Comparison of ENCODE assay signal across 15 cellular contexts in the genomic region with DNA sequence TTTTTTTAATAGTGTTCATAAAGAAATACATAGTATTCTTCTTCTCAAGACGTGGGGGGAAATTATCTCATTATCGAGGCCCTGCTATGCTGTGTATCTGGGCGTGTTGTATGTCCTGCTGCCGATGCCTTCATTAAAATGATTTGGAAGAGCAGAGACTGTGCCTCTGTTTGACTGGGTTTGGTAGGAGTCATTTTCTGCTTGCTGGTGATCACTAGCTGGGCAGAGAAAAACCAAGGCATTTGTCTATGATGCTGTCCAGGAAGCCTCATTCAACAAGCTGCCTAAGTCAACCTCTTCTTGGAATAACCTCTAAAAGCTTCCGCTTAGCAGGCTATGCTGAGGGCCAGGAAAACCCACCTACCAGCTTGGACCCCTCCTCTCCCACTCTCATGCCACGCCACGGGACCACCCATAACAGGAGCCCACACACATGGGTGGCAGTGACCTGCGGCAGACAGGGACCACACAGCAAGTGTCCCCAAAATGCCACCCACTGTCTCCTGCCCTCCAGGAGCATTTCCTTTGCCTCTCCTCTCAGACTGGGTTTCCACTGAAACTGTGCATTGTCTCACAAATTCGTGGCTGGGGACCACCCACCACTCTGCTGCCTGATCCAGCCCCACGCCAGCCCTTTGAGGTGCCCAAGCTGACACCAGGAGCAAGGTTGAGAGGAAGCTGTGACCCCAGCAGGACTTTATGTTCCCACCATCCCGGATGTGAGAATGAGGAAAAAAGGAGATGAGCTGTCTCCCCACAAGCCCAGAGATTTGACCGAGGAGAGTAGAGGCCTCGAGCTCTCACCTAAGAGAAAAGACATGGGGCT. TPM values are rescaled to one million over a fixed set of nuclear protein-coding genes. Genes with fewer than 3 reads are reported as not detected.
DNase-seq lines count a peak whose midpoint lies in the region; ATAC-seq, FAIRE-seq and TF ChIP-seq lines count a peak whose summit lies in the region.
"Had no signal": no experiment of that assay in that cellular context is flagged by ENCODE, and none has a peak within 500 bp of the region (broad histone marks: within the 10 kb centered on the region; RNA-seq: fewer than 3 reads in every experiment).

No MANE protein-coding gene starts in this region.

- ATAC-seq in natural killer cell (no peak), GM19397 (IDR thresholded peaks at IDR 0.05; ENCODE audit: unreplicated experiment) (no peak), sciatic nerve (no peak)
- ATAC-seq: lower lobe of right lung had no signal

- H3K4me3 Mint-ChIP-seq in CD4-positive, alpha-beta memory T cell, result peak overlapping the region; percentile 64 to 91 (median 78)
- peak overlapping the region; percentile 90 for H3K4me3 Mint-ChIP-seq in activated naive CD4-positive, alpha-beta T cell treated with anti-CD3 and anti-CD28 coated beads, Interleukin-2, amount 50 U/mL, for 24 hours
- H3K4me3 Mint-ChIP-seq in natural killer cell (peak overlapping the region; percentile 23), endodermal cell (no peak overlapping the region)

- peaks cover 2 to 4% of the 10 kb centered on the region in 2 donors for H3K27me3 Mint-ChIP-seq in CD4-positive, alpha-beta memory T cell
- H3K27me3 Mint-ChIP-seq in activated naive CD4-positive, alpha-beta T cell treated with anti-CD3 and anti-CD28 coated beads, Interleukin-2, amount 50 U/mL, for 24 hours, result peaks cover 2% of the 10 kb centered on the region
- H3K27me3 Mint-ChIP-seq in natural killer cell (ENCODE audit: low read depth in 2 of 2) (peaks cover 0 to 4% of the 10 kb centered on the region in 2 donors), endodermal cell (ENCODE audit: insufficient read depth) (no peaks in the 10 kb centered on the region)

- DNase-seq in CD4-positive, alpha-beta memory T cell, result peak in 2 of 5 donors; percentile 33 to 36
- no peak for DNase-seq in natural killer cell
- DNase-seq in kidney, result no peak
- no peak for DNase-seq in sciatic nerve (ENCODE audit: low spot score)
- no peak for DNase-seq in endodermal cell
- DNase-seq: C1 segment of cervical spinal cord; cerebellar nuclear complex; lower lobe of right lung; NCI-H226; stimulated activated naive CD4-positive, alpha-beta T cell treated with Interleukin-2 at 50 U/mL for 16 hours; T-helper 9 cell had no signal

- H3K4me1 ChIP-seq in CD4-positive, alpha-beta memory T cell (ENCODE audit: insufficient read depth, low read length), result peaks cover 96% of the 10 kb centered on the region
- H3K4me1 ChIP-seq in OCI-LY1 (ENCODE audit: insufficient read depth, low read length, severe bottlenecking) (peaks cover 65% of the 10 kb centered on the region), kidney (ENCODE audit: control insufficient read depth in 1 of 2, insufficient read depth in 1 of 2, low read depth in 1 of 2, low read length in 2 of 2) (peaks cover 16 to 29% of the 10 kb centered on the region in 2 donors), endodermal cell (ENCODE audit: control insufficient read depth, insufficient read depth, low read length) (peaks cover 7% of the 10 kb centered on the region)

- H3K4me3 ChIP-seq in CD4-positive, alpha-beta memory T cell (ENCODE audit: low read length in 2 of 2), result peak overlapping the region; percentile 7 to 27
- H3K4me3 ChIP-seq in OCI-LY1 (ENCODE audit: low read depth, low read length, poor library complexity, severe bottlenecking) (no peak overlapping the region), kidney (ENCODE audit: low read length in 2 of 2) (no peak overlapping the region), endodermal cell (ENCODE audit: low read length) (no peak overlapping the region)
- H3K4me3 ChIP-seq: esophagus muscularis mucosa, lower lobe of right lung had no signal

- no peaks in the 10 kb centered on the region for H3K9me2 ChIP-seq in OCI-LY1 (ENCODE audit: low read depth, low read length)

- H3K9ac ChIP-seq in OCI-LY1 (ENCODE audit: low read length) (peak overlapping the region; percentile 25; the same call in 1 of the 2 replicates), kidney (ENCODE audit: low read length in 2 of 2) (no peak overlapping the region), endodermal cell (ENCODE audit: extremely low read depth, low read length, poor library complexity, severe bottlenecking) (no peak overlapping the region)

- no peaks in the 10 kb centered on the region for H3F3A ChIP-seq in OCI-LY1 (ENCODE audit: insufficient read depth, low read length)

- peaks cover 53% of the 10 kb centered on the region for H3K36me3 ChIP-seq in CD4-positive, alpha-beta memory T cell (ENCODE audit: insufficient read depth, low read length)
- H3K36me3 ChIP-seq in OCI-LY1 (ENCODE audit: insufficient read depth, low read length) (peaks cover 52% of the 10 kb centered on the region), kidney (ENCODE audit: control insufficient read depth in 1 of 2, insufficient read depth in 2 of 2, low read length in 2 of 2) (no peaks in the 10 kb centered on the region), endodermal cell (ENCODE audit: control insufficient read depth, insufficient read depth, low read length) (no peaks in the 10 kb centered on the region)
- H3K36me3 ChIP-seq: esophagus muscularis mucosa, lower lobe of right lung had no signal

- peaks cover 0 to 6% (median 1%) of the 10 kb centered on the region in 8 donors for H3K9me3 Mint-ChIP-seq in CD4-positive, alpha-beta memory T cell
- no peaks in the 10 kb centered on the region for H3K9me3 Mint-ChIP-seq in activated naive CD4-positive, alpha-beta T cell treated with anti-CD3 and anti-CD28 coated beads, Interleukin-2, amount 50 U/mL, for 24 hours
- no peaks in the 10 kb centered on the region for H3K9me3 Mint-ChIP-seq in natural killer cell
- H3K9me3 Mint-ChIP-seq in endodermal cell, result no peaks in the 10 kb centered on the region

- peak overlapping the region; percentile 97 to 100 (median 100) for H3K27ac Mint-ChIP-seq in CD4-positive, alpha-beta memory T cell
- peak overlapping the region; percentile 99 for H3K27ac Mint-ChIP-seq in activated naive CD4-positive, alpha-beta T cell treated with anti-CD3 and anti-CD28 coated beads, Interleukin-2, amount 50 U/mL, for 24 hours
- peak overlapping the region; percentile 98 to 100 for H3K27ac Mint-ChIP-seq in natural killer cell
- no peak overlapping the region for H3K27ac Mint-ChIP-seq in endodermal cell

- H4K20me1 ChIP-seq in OCI-LY1 (ENCODE audit: insufficient read depth, low read length), result no peaks in the 10 kb centered on the region

- H3K79me2 ChIP-seq in OCI-LY1 (ENCODE audit: insufficient read depth, low read length), result no peaks in the 10 kb centered on the region

- FAIRE-seq in kidney (lab: Jason Lieb, UNC), result no peak

- H3K27ac ChIP-seq in CD4-positive, alpha-beta memory T cell (ENCODE audit: low read depth, low read length), result peak overlapping the region; percentile 97
- H3K27ac ChIP-seq in OCI-LY1 (ENCODE audit: low read depth, low read length, poor library complexity, severe bottlenecking) (peak overlapping the region; percentile 69), kidney (ENCODE audit: low read depth in 2 of 2, low read length in 2 of 2) (no peak overlapping the region), endodermal cell (ENCODE audit: low read depth, low read length) (no peak overlapping the region)
- H3K27ac ChIP-seq: esophagus muscularis mucosa, lower lobe of right lung had no signal

- POLR2A ChIA-PET in CD4-positive, alpha-beta memory T cell (lab: Charles Lee; ENCODE audit: partially characterized antibody), result interaction anchor here (0.6 to 18.6 kb wide), 28 partner anchors 14 to 909 kb away, joined by 3 to 1762 read pairs (median 4); partner anchors contain the start of genes DAD1 and RBM23

- no peaks in the 10 kb centered on the region for H3K27me3 ChIP-seq in CD4-positive, alpha-beta memory T cell (ENCODE audit: insufficient read depth, low read length)
- H3K27me3 ChIP-seq in OCI-LY1 (ENCODE audit: insufficient read depth, low read length) (no peaks in the 10 kb centered on the region), endodermal cell (ENCODE audit: control insufficient read depth, insufficient read depth, low read length, poor library complexity, severe bottlenecking) (no peaks in the 10 kb centered on the region)
- H3K27me3 ChIP-seq: esophagus muscularis mucosa had no signal

- intact Hi-C loops in CD4-positive, alpha-beta memory T cell (cut with micrococcal nuclease), result no loop called here
- intact Hi-C loops in natural killer cell (cut with micrococcal nuclease) (no loop called here), kidney (cut with DNase I) (loop anchor here (10.0 kb wide), 1 partner anchor 157 kb away; no protein-coding TSS in a partner anchor), sciatic nerve (cut with DNase I) (no loop called here)

- CTCF ChIA-PET in CD4-positive, alpha-beta memory T cell (lab: Charles Lee; ENCODE audit: partially characterized antibody), result interaction anchor here (0.7 to 6.2 kb wide), 18 partner anchors 9 to 829 kb away, joined by 3 to 81 read pairs (median 6); no protein-coding TSS in a partner anchor

- no peak overlapping the region for H3K4me2 ChIP-seq in OCI-LY1 (ENCODE audit: low read length)

- WGBS in endodermal cell (ENCODE audit: insufficient coverage in 1 of 2, insufficient read length in 1 of 2), 2 experiments, result 89 to 91% methylated on average over 10 to 13 of the region's 13 CpGs

- TF ChIP-seq CTCF in OCI-LY1 (IDR thresholded peaks at IDR 0.05; ENCODE audit: low read length) (no peak), natural killer cell (IDR thresholded peaks at IDR 0.05) (no peak), kidney (IDR thresholded peaks at IDR 0.05; ENCODE audit: borderline replicate concordance, extremely low read depth, insufficient read depth) (no peak), endodermal cell (conservative IDR thresholded peaks at IDR 0.05) (no peak)

- H2AFZ ChIP-seq in OCI-LY1 (ENCODE audit: low read length), result no peak overlapping the region

- peaks cover 57 to 78% of the 10 kb centered on the region in 2 donors for H3K36me3 Mint-ChIP-seq in CD4-positive, alpha-beta memory T cell
- peaks cover 51% of the 10 kb centered on the region for H3K36me3 Mint-ChIP-seq in activated naive CD4-positive, alpha-beta T cell treated with anti-CD3 and anti-CD28 coated beads, Interleukin-2, amount 50 U/mL, for 24 hours
- H3K36me3 Mint-ChIP-seq in natural killer cell, result peaks cover 9% of the 10 kb centered on the region
- H3K36me3 Mint-ChIP-seq in endodermal cell (ENCODE audit: low read depth), result no peaks in the 10 kb centered on the region

- H3K4me1 Mint-ChIP-seq in CD4-positive, alpha-beta memory T cell, result peaks cover 82 to 97% (median 89%) of the 10 kb centered on the region in 4 donors
- peaks cover 90% of the 10 kb centered on the region for H3K4me1 Mint-ChIP-seq in activated naive CD4-positive, alpha-beta T cell treated with anti-CD3 and anti-CD28 coated beads, Interleukin-2, amount 50 U/mL, for 24 hours
- H3K4me1 Mint-ChIP-seq in natural killer cell (peaks cover 71 to 84% of the 10 kb centered on the region in 2 donors), endodermal cell (peaks cover 21% of the 10 kb centered on the region)

- H3K9me3 ChIP-seq in CD4-positive, alpha-beta memory T cell (ENCODE audit: control insufficient read depth in 1 of 2, low read length in 2 of 2), result no peaks in the 10 kb centered on the region
- no peaks in the 10 kb centered on the region for H3K9me3 ChIP-seq in OCI-LY1 (ENCODE audit: low read length)
- no peaks in the 10 kb centered on the region for H3K9me3 ChIP-seq in kidney (ENCODE audit: control insufficient read depth in 1 of 2, low read length in 2 of 2)
- H3K9me3 ChIP-seq in endodermal cell (ENCODE audit: control insufficient read depth, low read length), result no peaks in the 10 kb centered on the region
- H3K9me3 ChIP-seq: esophagus muscularis mucosa, lower lobe of right lung had no signal

RNA-seq across cellular contexts. Expression of gene DAD1, which starts 36.8 kb away (rescaled TPM):
- total RNA-seq in CD4-positive, alpha-beta memory T cell, result 100 to 1,000 TPM; 110 to 124 TPM
- polyA plus RNA-seq in CD4-positive, alpha-beta memory T cell, result 100 to 1,000 TPM; 602 to 735 TPM
- total RNA-seq in natural killer cell (10 to 100 TPM; 79.5 to 97.9 (median 92.8) TPM), kidney (205 TPM), sciatic nerve (163 TPM), endodermal cell (100 to 1,000 TPM; 176 to 193 TPM)
- 523 TPM for polyA plus RNA-seq in kidney (ENCODE audit: insufficient read depth, low read depth, low replicate concordance)
- 241 TPM for polyA plus RNA-seq in endodermal cell (2013, experiment 1 of 2)
- 234 TPM for polyA plus RNA-seq in endodermal cell (2013, experiment 2 of 2)

RNA-seq across cellular contexts. Expression of gene ABHD4, which starts 45.9 kb away (rescaled TPM):
- 10 to 100 TPM; 18.8 to 22.4 TPM for total RNA-seq in CD4-positive, alpha-beta memory T cell
- polyA plus RNA-seq in CD4-positive, alpha-beta memory T cell, result 10 to 100 TPM in 1 of 2 donors, 1 to 10 TPM in 1; 6.2 to 12.9 TPM
- total RNA-seq in natural killer cell (10 to 100 TPM; 29.7 to 39.3 (median 30.2) TPM), kidney (34.1 TPM), sciatic nerve (45.2 TPM), endodermal cell (10 to 100 TPM; 68.3 to 77.7 TPM)
- polyA plus RNA-seq in kidney (ENCODE audit: insufficient read depth, low read depth, low replicate concordance), result 45.2 TPM
- polyA plus RNA-seq in endodermal cell (2013, experiment 1 of 2), result 18.7 TPM
- 15.9 TPM for polyA plus RNA-seq in endodermal cell (2013, experiment 2 of 2)

Comparison
In these comparisons a context has a peak if more than half of its experiments do, and no peak if none do; other contexts are left out.
1. H3K27ac ChIP-seq: peak in CD4-positive, alpha-beta memory T cell (single experiment) and OCI-LY1 (single experiment); none in kidney (0 of 2) and endodermal cell (single experiment).
2. H3K4me3 ChIP-seq: peak in CD4-positive, alpha-beta memory T cell (2 of 2); none in OCI-LY1 (single experiment), kidney (0 of 2) and endodermal cell (single experiment).